8 cellular contexts compared by ENCODE assay signal in genomic region chr19:54115071-54116063, GRCh38. TPM values are rescaled to one million over a fixed set of nuclear protein-coding genes. Genes with fewer than 3 reads are reported as not detected.
A peak's percentile ranks its signal among the peaks of the same experiment; 100 is the strongest.
DNase-seq lines count a peak whose midpoint lies in the region; ATAC-seq and TF ChIP-seq lines count a peak whose summit lies in the region.

Gene PRPF31 (plus strand): TSS chr19:54115754. CDS start chr19:54118279, 2,525 bp downstream.
A gene with protein sequence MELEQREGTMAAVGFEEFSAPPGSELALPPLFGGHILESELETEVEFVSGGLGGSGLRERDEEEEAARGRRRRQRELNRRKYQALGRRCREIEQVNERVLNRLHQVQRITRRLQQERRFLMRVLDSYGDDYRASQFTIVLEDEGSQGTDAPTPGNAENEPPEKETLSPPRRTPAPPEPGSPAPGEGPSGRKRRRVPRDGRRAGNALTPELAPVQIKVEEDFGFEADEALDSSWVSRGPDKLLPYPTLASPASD (minus strand): TSS chr19:54115657. CDS start chr19:54115269, 388 bp downstream.

- ATAC-seq in GM18870 (IDR thresholded peaks at IDR 0.05; ENCODE audit: unreplicated experiment), result peak; percentile 83
- peak; percentile 81 for ATAC-seq in HG03135 (IDR thresholded peaks at IDR 0.05; ENCODE audit: unreplicated experiment)

- peaks cover 15% of the 10 kb centered on the region for H3K79me2 ChIP-seq in ACC112 (ENCODE audit: control insufficient read depth, insufficient read depth, low read length, unreplicated experiment)

- H3K4me3 ChIP-seq in ACC112 (ENCODE audit: low read depth, low read length), result peak within 1 kb of the TSS; percentile 90
- peak within 1 kb of the TSS; percentile 81 to 88 (median 83) for H3K4me3 ChIP-seq in breast epithelium
- H3K4me3 ChIP-seq in iPS-20b (ENCODE audit: low read length), result peak within 1 kb of the TSS; percentile 86
- peak within 1 kb of the TSS; percentile 66 to 95 (median 89) for H3K4me3 ChIP-seq in skin epidermis

- peak; percentile 46 for TF ChIP-seq POLR2A in breast epithelium (IDR thresholded peaks at IDR 0.05)

- intact Hi-C loops in breast epithelium (cut with DNase I; ENCODE audit: low total_unique reads), result loop anchor here (10.0 kb wide), 1 partner anchor 241 kb away; no protein-coding TSS in a partner anchor

- DNase-seq in NCI-H2196 treated with DMSO at 0.1 percent for 48 hours (lab: John Stamatoyannopoulos, UW; ENCODE audit: unreplicated experiment) (peak; percentile 93), breast epithelium (ENCODE audit: low spot score in 2 of 2) (peak; percentile 97)

- TF ChIP-seq CTCF in VCaP (conservative IDR thresholded peaks at IDR 0.05) (no peak), breast epithelium (IDR thresholded peaks at IDR 0.05) (no peak)

- H3K9me3 ChIP-seq in breast epithelium, result no peaks in the 10 kb centered on the region
- no peaks in the 10 kb centered on the region for H3K9me3 ChIP-seq in iPS-20b (ENCODE audit: insufficient read depth, low read depth, low read length)

- no peaks in the 10 kb centered on the region for H3K36me3 ChIP-seq in ACC112 (ENCODE audit: insufficient read depth, low read length)
- no peaks in the 10 kb centered on the region for H3K36me3 ChIP-seq in breast epithelium
- peaks cover 51% of the 10 kb centered on the region for H3K36me3 ChIP-seq in iPS-20b (ENCODE audit: insufficient read depth, low read depth, low read length)

- H2AFZ ChIP-seq in ACC112 (ENCODE audit: low read length, unreplicated experiment), result peak within 1 kb of the TSS; percentile 82

- no peaks in the 10 kb centered on the region for H3K27me3 ChIP-seq in ACC112 (ENCODE audit: insufficient read depth, low read length)
- H3K27me3 ChIP-seq in breast epithelium, result no peaks in the 10 kb centered on the region
- H3K27me3 ChIP-seq in iPS-20b (ENCODE audit: insufficient read depth, low read length), result no peaks in the 10 kb centered on the region

- H3K27ac ChIP-seq in ACC112 (ENCODE audit: low read depth, low read length), result peak within 1 kb of the TSS; percentile 75
- H3K27ac ChIP-seq in VCaP, result peak within 1 kb of the TSS; percentile 85
- H3K27ac ChIP-seq in breast epithelium, result peak within 1 kb of the TSS; percentile 83
- peak within 1 kb of the TSS; percentile 81 for H3K27ac ChIP-seq in iPS-20b (ENCODE audit: low read length)
- peak within 1 kb of the TSS; percentile 71 to 99 (median 90) for H3K27ac ChIP-seq in skin epidermis

- peak within 1 kb of the TSS; percentile 90 for H3K9ac ChIP-seq in iPS-20b (ENCODE audit: low read depth, low read length)

- H3K4me1 ChIP-seq in ACC112 (ENCODE audit: control insufficient read depth, insufficient read depth, low read length, unreplicated experiment), result no peaks in the 10 kb centered on the region
- peaks cover 5 to 10% of the 10 kb centered on the region in 2 donors for H3K4me1 ChIP-seq in breast epithelium
- H3K4me1 ChIP-seq in iPS-20b (ENCODE audit: insufficient read depth, low read length), result no peaks in the 10 kb centered on the region

RNA-seq across cellular contexts. Expression of gene PRPF31, which starts in this region (rescaled TPM):
- total RNA-seq in breast epithelium, result 10 to 100 TPM; 45.5 to 59.6 (median 52.5) TPM

RNA-seq across cellular contexts. Expression of the second gene that starts in this region (rescaled TPM):
- total RNA-seq in breast epithelium, result 10 to 100 TPM; 11.9 to 16.7 (median 16.2) TPM

Comparison
In these comparisons a context has a peak if more than half of its experiments do, and no peak if none do; other contexts are left out.
1. Peak in every context shown above with its lines: DNase-seq, ATAC-seq, H3K4me3 ChIP-seq and H3K27ac ChIP-seq.